Comparison of ENCODE assay signal across 1 cellular context in genomic region chr2:61597300-61598289, GRCh38.
TF ChIP-seq lines count a peak whose summit lies in the region.

No MANE protein-coding gene starts in this region.

TF ChIP-seq in K562, 482 proteins besides CTCF, POLR2A, EP300 and RAD21:
- TF ChIP-seq JUN (IDR thresholded peaks at IDR 0.05; ENCODE audit: borderline replicate concordance, low read depth, low read length) (no peak), JUN (CRISPR knock-in tag; IDR thresholded peaks at IDR 0.05; ENCODE audit: borderline replicate concordance) (no peak), CEBPB (tag; IDR thresholded peaks at IDR 0.05) (no peak)
TF ChIP-seq in K562: peak in this region for 0.
